ENCODE assay signal across 1 cellular context in genomic region chr3:179063945-179064560, GRCh38.
TF ChIP-seq lines count a peak whose summit lies in the region.

No MANE protein-coding gene starts in this region.

TF ChIP-seq in GM12878, 131 proteins besides CTCF, POLR2A, EP300 and RAD21 (continued from another document):
- TF ChIP-seq ATF3 (IDR thresholded peaks at IDR 0.05; ENCODE audit: borderline replicate concordance, extremely low read depth, low read depth, low read length), result no peak
- no peak for TF ChIP-seq SUZ12 (IDR thresholded peaks at IDR 0.05; ENCODE audit: unreplicated experiment)
- no peak for TF ChIP-seq SUPT20H (IDR thresholded peaks at IDR 0.05; ENCODE audit: borderline replicate concordance, control insufficient read depth, low read depth, low read length)
- no peak for TF ChIP-seq YY1 (IDR thresholded peaks at IDR 0.05; ENCODE audit: low read depth, low read length)
